8 cellular contexts compared by ENCODE assay signal in the genomic region with DNA sequence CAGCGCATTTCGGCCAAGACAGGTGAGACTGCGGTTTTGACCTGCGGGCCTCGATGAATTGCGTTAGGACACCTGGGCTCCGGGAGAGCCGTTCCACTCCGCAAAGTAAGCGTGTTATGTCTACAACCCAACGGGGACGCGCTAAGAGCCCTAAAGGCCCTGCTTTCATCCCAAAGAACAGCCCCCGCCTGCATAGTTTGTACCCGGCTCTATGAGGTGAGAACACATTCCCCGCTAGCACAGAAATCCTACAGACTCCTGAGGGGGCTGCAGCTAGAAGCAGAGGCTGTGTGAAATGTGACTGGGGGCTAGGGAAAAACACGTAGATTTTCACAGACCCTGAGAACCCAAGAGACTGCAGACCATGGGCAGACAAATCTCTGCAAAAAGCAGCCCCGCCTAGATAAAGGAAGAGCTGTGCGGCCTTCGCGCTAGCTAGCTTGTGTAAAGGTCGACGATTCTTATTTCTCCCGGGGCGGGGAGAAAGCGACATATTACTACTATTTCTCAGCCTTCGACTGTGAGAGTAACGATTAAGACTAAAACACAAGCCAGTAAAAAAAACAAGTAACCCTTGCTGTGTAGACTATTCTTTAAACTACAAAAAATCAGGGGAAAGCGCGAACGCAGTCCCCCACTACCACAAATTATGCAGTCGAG. TPM values are rescaled to one million over a fixed set of nuclear protein-coding genes. Genes with fewer than 3 reads are reported as not detected.
DNase-seq lines count a peak whose midpoint lies in the region; ATAC-seq lines count a peak whose summit lies in the region.
"Not testable (repeated sequence)": the region's sequence is repeated elsewhere in the genome, so short reads cannot be mapped to it uniquely, and the experiment has no call there.

No MANE protein-coding gene starts in this region.

- H3K27ac ChIP-seq in CD4-positive, alpha-beta memory T cell (ENCODE audit: low read depth, low read length); right cardiac atrium (ENCODE audit: low read length): not testable (repeated sequence)

- not testable (repeated sequence) for H3K9me3 ChIP-seq in CD4-positive, alpha-beta memory T cell (ENCODE audit: control insufficient read depth in 1 of 2, low read length in 2 of 2); T-helper 17 cell (ENCODE audit: control insufficient read depth, low read length, poor library complexity, severe bottlenecking); right cardiac atrium (ENCODE audit: control insufficient read depth, low read length)

- POLR2A ChIA-PET in CD4-positive, alpha-beta memory T cell (lab: Charles Lee; ENCODE audit: partially characterized antibody): interaction anchor here (0.7 to 1.1 kb wide), 3 partner anchors 8 to 148 kb away, joined by 5 to 8 read pairs (median 6); no protein-coding TSS in a partner anchor

- H3K27me3 Mint-ChIP-seq in CD4-positive, alpha-beta memory T cell; T-helper 17 cell; activated naive CD4-positive, alpha-beta T cell treated with anti-CD3 and anti-CD28 coated beads, Interleukin-2, amount 50 U/mL, for 24 hours: not testable (repeated sequence)

- not testable (repeated sequence) for H3K36me3 ChIP-seq in CD4-positive, alpha-beta memory T cell (ENCODE audit: insufficient read depth, low read length)

- H3K4me1 ChIP-seq in CD4-positive, alpha-beta memory T cell (ENCODE audit: insufficient read depth, low read length); right cardiac atrium (ENCODE audit: control insufficient read depth, insufficient read depth, low read length): not testable (repeated sequence)

- intact Hi-C loops in CD4-positive, alpha-beta memory T cell (cut with micrococcal nuclease); right cardiac atrium (cut with DNase I): not testable (repeated sequence)

- not testable (repeated sequence) for H3K4me3 ChIP-seq in CD4-positive, alpha-beta memory T cell (ENCODE audit: low read length in 2 of 2); right cardiac atrium (ENCODE audit: low read length)

- H3K36me3 Mint-ChIP-seq in CD4-positive, alpha-beta memory T cell; T-helper 17 cell (ENCODE audit: low read depth); activated naive CD4-positive, alpha-beta T cell treated with anti-CD3 and anti-CD28 coated beads, Interleukin-2, amount 50 U/mL, for 24 hours: not testable (repeated sequence)

- DNase-seq in CD4-positive, alpha-beta memory T cell: peak in 4 of 5 donors; percentile 22 to 53 (median 26)
- DNase-seq in T-helper 17 cell, right cardiac atrium: not testable (repeated sequence)
- peak; percentile 65 for DNase-seq in stimulated activated CD4-positive, alpha-beta T cell treated with anti-CD3 and anti-CD28 coated beads, Interleukin-15, amount 100 ng/mL, for 24 hours

- WGBS in right cardiac atrium: 4% methylated on average over 6 of the region's 32 CpGs

- H3K4me3 Mint-ChIP-seq in CD4-positive, alpha-beta memory T cell: peak overlapping the region; percentile 42 to 88 (median 69)
- H3K4me3 Mint-ChIP-seq in T-helper 17 cell: peak overlapping the region; percentile 77
- H3K4me3 Mint-ChIP-seq in activated naive CD4-positive, alpha-beta T cell treated with anti-CD3 and anti-CD28 coated beads, Interleukin-2, amount 50 U/mL, for 24 hours: peak overlapping the region; percentile 30

- peaks cover 3 to 13% (median 5%) of the 10 kb centered on the region in 4 donors for H3K4me1 Mint-ChIP-seq in CD4-positive, alpha-beta memory T cell
- H3K4me1 Mint-ChIP-seq in T-helper 17 cell: not testable (repeated sequence)
- H3K4me1 Mint-ChIP-seq in activated naive CD4-positive, alpha-beta T cell treated with anti-CD3 and anti-CD28 coated beads, Interleukin-2, amount 50 U/mL, for 24 hours: peaks cover 11% of the 10 kb centered on the region

- ATAC-seq in GM19397 (IDR thresholded peaks at IDR 0.05; ENCODE audit: unreplicated experiment) (peak; percentile 88), HG02840 (IDR thresholded peaks at IDR 0.05; ENCODE audit: low FRiP score, unreplicated experiment) (peak; percentile 93), HG03575 (IDR thresholded peaks at IDR 0.05; ENCODE audit: extremely low read depth, insufficient number of reproducible peaks, low FRiP score, unreplicated experiment) (peak; percentile 94), T-helper 17 cell (peak; percentile 86), right cardiac atrium (peak; percentile 87 to 88)

- H3K27ac Mint-ChIP-seq in CD4-positive, alpha-beta memory T cell: peak overlapping the region; percentile 78 to 100 (median 99)
- H3K27ac Mint-ChIP-seq in T-helper 17 cell: peak overlapping the region; percentile 94
- peak overlapping the region; percentile 100 for H3K27ac Mint-ChIP-seq in activated naive CD4-positive, alpha-beta T cell treated with anti-CD3 and anti-CD28 coated beads, Interleukin-2, amount 50 U/mL, for 24 hours

- H3K9me3 Mint-ChIP-seq in CD4-positive, alpha-beta memory T cell; activated naive CD4-positive, alpha-beta T cell treated with anti-CD3 and anti-CD28 coated beads, Interleukin-2, amount 50 U/mL, for 24 hours: not testable (repeated sequence)

- CTCF ChIA-PET in CD4-positive, alpha-beta memory T cell (lab: Charles Lee; ENCODE audit: partially characterized antibody): not testable (repeated sequence)

- not testable (repeated sequence) for H3K27me3 ChIP-seq in CD4-positive, alpha-beta memory T cell (ENCODE audit: insufficient read depth, low read length); right cardiac atrium (ENCODE audit: control insufficient read depth, insufficient read depth)

RNA-seq across cellular contexts. Expression of a gene that starts 32.5 kb away (rescaled TPM):
- total RNA-seq in CD4-positive, alpha-beta memory T cell: not detected
- not detected for polyA plus RNA-seq in CD4-positive, alpha-beta memory T cell
- total RNA-seq in T-helper 17 cell (not detected), right cardiac atrium (not detected)
- not detected for polyA plus RNA-seq in right cardiac atrium
